16 cellular contexts compared by ENCODE assay signal in genomic region chr22:48842976-48843375, GRCh38.
DNase-seq lines count a peak whose midpoint lies in the region; ATAC-seq and TF ChIP-seq lines count a peak whose summit lies in the region.
"Had no signal": no experiment of that assay in that cellular context is flagged by ENCODE, and none has a peak within 500 bp of the region (broad histone marks: within the 10 kb centered on the region; RNA-seq: fewer than 3 reads in every experiment).

No MANE protein-coding gene starts in this region.

- H3K4me2 ChIP-seq in OCI-LY7 (ENCODE audit: low read length), result 0 out of 2 replicates have a peak overlapping the region, but pooled peaks have one; percentile 29
- no peak overlapping the region for H3K4me2 ChIP-seq in mesendoderm (ENCODE audit: low read length)
- H3K4me2 ChIP-seq: GM23338 had no signal

- no peak overlapping the region for H4K5ac ChIP-seq in mesendoderm (ENCODE audit: low read length)

- no peak overlapping the region for H3K4me3 Mint-ChIP-seq in T-helper 2 cell treated with Interferon-gamma antibody and Interleukin-4, amounts not matched to agents 5 μg/mL and 100 μg/mL, for 36 hours
- H3K4me3 Mint-ChIP-seq: B cell; CD8-positive, alpha-beta T cell; GM23338; IgD-negative memory B cell had no signal

- no peak overlapping the region for H3K23ac ChIP-seq in mesendoderm (ENCODE audit: low read length)

- no peak overlapping the region for H3K18ac ChIP-seq in mesendoderm (ENCODE audit: low read length)

- intact Hi-C loops in left ventricle myocardium superior (cut with micrococcal nuclease) (no loop called here), cardiac septum (cut with DNase I) (no loop called here), OCI-LY7 (cut with micrococcal nuclease; ENCODE audit: unreplicated experiment) (no loop called here)

- no peaks in the 10 kb centered on the region for H3K27me3 ChIP-seq in mesendoderm (ENCODE audit: insufficient read depth, low read length, poor library complexity)
- H3K27me3 ChIP-seq: BLaER1 treated with 17β-estradiol and CSF1 and Interleukin-3, amounts not matched to agents 10 nM and 100 nM had no signal

- WGBS in mesendoderm (ENCODE audit: extremely low coverage, insufficient coverage, low lambda C conversion rate), result no CpG with 5 or more reads among the region's 5 CpGs

- no peak for TF ChIP-seq CTCF in OCI-LY7 (conservative IDR thresholded peaks at IDR 0.05; ENCODE audit: low read length)

- no peaks in the 10 kb centered on the region for H3K9me2 ChIP-seq in OCI-LY7 (ENCODE audit: insufficient read depth, low read length)

- no peak overlapping the region for H3K9ac ChIP-seq in mesendoderm (ENCODE audit: low read length)
- H3K9ac ChIP-seq: BLaER1 treated with 17β-estradiol and CSF1 and Interleukin-3, amounts not matched to agents 10 nM and 100 nM had no signal

- no peak overlapping the region for H3K4me3 ChIP-seq in OCI-LY7 (ENCODE audit: low read depth, low read length, poor library complexity, severe bottlenecking)
- H3K4me3 ChIP-seq in mesendoderm (ENCODE audit: low read length), result no peak overlapping the region
- H3K4me3 ChIP-seq: BLaER1 treated with 17β-estradiol and CSF1 and Interleukin-3, amounts not matched to agents 10 nM and 100 nM; GM23338 had no signal

- H3K4me1 ChIP-seq in OCI-LY7 (ENCODE audit: insufficient read depth, low read length, poor library complexity, severe bottlenecking) (peaks cover 22% of the 10 kb centered on the region), mesendoderm (ENCODE audit: control insufficient read depth, low read depth, low read length) (no peaks in the 10 kb centered on the region)

- no peak overlapping the region for H3K27ac Mint-ChIP-seq in T-helper 2 cell treated with Interferon-gamma antibody and Interleukin-4, amounts not matched to agents 5 μg/mL and 100 μg/mL, for 36 hours
- H3K27ac Mint-ChIP-seq: B cell; CD8-positive, alpha-beta T cell; GM23338; IgD-negative memory B cell had no signal

- BruUV-seq in OCI-LY7 (replicated peaks; lab: Mats Ljungman, UMichigan), result no TSS peak

- H2AK5ac ChIP-seq in mesendoderm (ENCODE audit: low read length), result no peak overlapping the region

- no peak overlapping the region for H3K56ac ChIP-seq in mesendoderm (ENCODE audit: low read length)

- H3K79me2 ChIP-seq in OCI-LY7 (ENCODE audit: insufficient read depth, low read depth, low read length) (no peaks in the 10 kb centered on the region), mesendoderm (ENCODE audit: control insufficient read depth, insufficient read depth, low read length) (no peaks in the 10 kb centered on the region)

- H3K9me3 ChIP-seq in OCI-LY7 (ENCODE audit: low read length), result no peaks in the 10 kb centered on the region
- H3K9me3 ChIP-seq: BLaER1 treated with 17β-estradiol and CSF1 and Interleukin-3, amounts not matched to agents 10 nM and 100 nM had no signal

- no peak overlapping the region for H2BK15ac ChIP-seq in mesendoderm (replicated peaks; ENCODE audit: low read depth)

- H3K36me3 ChIP-seq in OCI-LY7 (ENCODE audit: insufficient read depth, low read length) (no peaks in the 10 kb centered on the region), mesendoderm (ENCODE audit: control insufficient read depth, insufficient read depth, low read length) (no peaks in the 10 kb centered on the region)
- H3K36me3 ChIP-seq: BLaER1 treated with 17β-estradiol and CSF1 and Interleukin-3, amounts not matched to agents 10 nM and 100 nM had no signal

- H3K9me3 Mint-ChIP-seq in T-helper 2 cell treated with Interferon-gamma antibody and Interleukin-4, amounts not matched to agents 5 μg/mL and 100 μg/mL, for 36 hours, result peaks cover 3% of the 10 kb centered on the region
- H3K9me3 Mint-ChIP-seq: CD8-positive, alpha-beta T cell; GM23338 had no signal

- no peak for ATAC-seq in left ventricle myocardium superior
- ATAC-seq: CD8-positive, alpha-beta T cell had no signal

- no peak overlapping the region for H3K27ac ChIP-seq in OCI-LY7 (ENCODE audit: low read depth, low read length, poor library complexity, severe bottlenecking)
- H3K27ac ChIP-seq in mesendoderm (ENCODE audit: low read depth, low read length), result no peak overlapping the region
- H3K27ac ChIP-seq: BLaER1 treated with 17β-estradiol and CSF1 and Interleukin-3, amounts not matched to agents 10 nM and 100 nM had no signal

- H3K27me3 Mint-ChIP-seq in T-helper 2 cell treated with Interferon-gamma antibody and Interleukin-4, amounts not matched to agents 5 μg/mL and 100 μg/mL, for 36 hours (ENCODE audit: low read depth), result no peaks in the 10 kb centered on the region

- CTCF ChIA-PET in OCI-LY7 (lab: Charles Lee; ENCODE audit: unreplicated experiment), result no interaction called here

- H3K4me1 Mint-ChIP-seq in T-helper 2 cell treated with Interferon-gamma antibody and Interleukin-4, amounts not matched to agents 5 μg/mL and 100 μg/mL, for 36 hours (ENCODE audit: low read depth), result no peaks in the 10 kb centered on the region
- H3K4me1 Mint-ChIP-seq: B cell, IgD-negative memory B cell had no signal

- H3K36me3 Mint-ChIP-seq in T-helper 2 cell treated with Interferon-gamma antibody and Interleukin-4, amounts not matched to agents 5 μg/mL and 100 μg/mL, for 36 hours (ENCODE audit: low read depth), result no peaks in the 10 kb centered on the region
- H3K36me3 Mint-ChIP-seq: CD8-positive, alpha-beta T cell had no signal

- DNase-seq in left ventricle myocardium superior (peak; percentile 2), cardiac septum (ENCODE audit: low spot score) (no peak), OCI-LY7 (ENCODE audit: low spot score) (no peak), mesendoderm (peak; percentile 40), HT-29 (ENCODE audit: low spot score) (no peak), NCI-H446 treated with DMSO at 0.1 percent for 48 hours (lab: John Stamatoyannopoulos, UW) (no peak)
- no peak for DNase-seq in T-helper 2 cell treated with Interferon-gamma antibody and Interleukin-4, amounts not matched to agents 5 μg/mL and 100 μg/mL, for 36 hours (ENCODE audit: low spot score)
- DNase-seq: Calu3; CD8-positive, alpha-beta T cell; DMS79 treated with DMSO at 0.1 percent for 48 hours; GDM1; H7 had no signal

- no peak overlapping the region for H2AFZ ChIP-seq in OCI-LY7 (ENCODE audit: low read length)
- H2AFZ ChIP-seq: GM23338 had no signal

- H3K79me1 ChIP-seq in mesendoderm (ENCODE audit: low read length), result no peaks in the 10 kb centered on the region

- H4K20me1 ChIP-seq in OCI-LY7 (ENCODE audit: insufficient read depth, low read length), result no peaks in the 10 kb centered on the region

- H2BK120ac ChIP-seq in mesendoderm (ENCODE audit: low read depth, low read length), result no peak overlapping the region

- H4K8ac ChIP-seq in mesendoderm (ENCODE audit: low read depth, low read length), result no peak overlapping the region

- no peak overlapping the region for H2BK5ac ChIP-seq in mesendoderm (ENCODE audit: low read length)

- POLR2A ChIA-PET in OCI-LY7 (lab: Charles Lee), result no interaction called here

- H3K4ac ChIP-seq in mesendoderm (ENCODE audit: low read depth, low read length), result no peak overlapping the region

Comparison
In these comparisons a context has a peak if more than half of its experiments do, and no peak if none do; other contexts are left out.
1. DNase-seq: peak in left ventricle myocardium superior (single experiment) and mesendoderm (single experiment); none in cardiac septum (single experiment), OCI-LY7 (single experiment), T-helper 2 cell treated with Interferon-gamma antibody and Interleukin-4, amounts not matched to agents 5 μg/mL and 100 μg/mL, for 36 hours (single experiment), HT-29 (single experiment) and NCI-H446 treated with DMSO at 0.1 percent for 48 hours (single experiment).